In genomic region chr6:45714795-45715507, GRCh38 we compare ENCODE assay signal across 8 cellular contexts.
DNase-seq lines count a peak whose midpoint lies in the region; ATAC-seq and TF ChIP-seq lines count a peak whose summit lies in the region.

No MANE protein-coding gene starts in this region.

- no peak for TF ChIP-seq POLR2A in body of pancreas (IDR thresholded peaks at IDR 0.05)

- WGBS in body of pancreas, 2 donors, result 14 to 15% methylated on average over 6 of the region's 6 CpGs

- intact Hi-C loops in body of pancreas (cut with DNase I), result loop anchor here (5.0 to 10.0 kb wide), 2 partner anchors 1063 to 1240 kb away; no protein-coding TSS in a partner anchor

- DNase-seq in COLO829 (ENCODE audit: low spot score) (peak; percentile 88), NCI-H1092 (lab: John Stamatoyannopoulos, UW) (peak; percentile 5), T follicular helper cell (ENCODE audit: low read depth) (peak; percentile 19), body of pancreas (peak; percentile 47 to 72 (median 48)), hypothalamus (lab: John Stamatoyannopoulos, UW) (peak in 31 of 51 donors; percentile 3 to 81 (median 39)), skeletal muscle cell (ENCODE audit: low read depth) (peak; percentile 63)

- no peak overlapping the region for H3K27ac ChIP-seq in body of pancreas

- H3K9me3 ChIP-seq in body of pancreas, result no peaks in the 10 kb centered on the region

- TF ChIP-seq CTCF in body of pancreas (IDR thresholded peaks at IDR 0.05), result peak; percentile 61 to 87 (median 82)

- H3K4me3 ChIP-seq in body of pancreas, result no peak overlapping the region
- H3K4me3 ChIP-seq in skeletal muscle cell (ENCODE audit: low read depth, low read length), result no peak overlapping the region

- ATAC-seq in GM21390 (IDR thresholded peaks at IDR 0.05; ENCODE audit: unreplicated experiment) (peak; percentile 33), body of pancreas (peak; percentile 79), GM21737 (IDR thresholded peaks at IDR 0.05; ENCODE audit: unreplicated experiment) (no peak)

- no peaks in the 10 kb centered on the region for H3K36me3 ChIP-seq in body of pancreas (replicated peaks in 1 of 2; ENCODE audit: insufficient read depth in 1 of 2, low read depth in 2 of 2)

- H3K4me1 ChIP-seq in body of pancreas, result no peaks in the 10 kb centered on the region

- H3K27me3 ChIP-seq in body of pancreas, result no peaks in the 10 kb centered on the region

Comparison
In these comparisons a context has a peak if more than half of its experiments do, and no peak if none do; other contexts are left out.
1. DNase-seq: peak in every context shown above with its lines; median percentile 88 in COLO829; 63 in skeletal muscle cell; 48 in body of pancreas; 39 in hypothalamus; 19 in T follicular helper cell; 5 in NCI-H1092.